In genomic region chr6:156869986-156870398, GRCh38 we compare ENCODE assay signal across 27 cellular contexts.
A peak's percentile ranks its signal among the peaks of the same experiment; 100 is the strongest.
DNase-seq lines count a peak whose midpoint lies in the region; ATAC-seq and TF ChIP-seq lines count a peak whose summit lies in the region.
"Had no signal": no experiment of that assay in that cellular context is flagged by ENCODE, and none has a peak within 500 bp of the region (broad histone marks: within the 10 kb centered on the region; RNA-seq: fewer than 3 reads in every experiment).

No MANE protein-coding gene starts in this region.

- ATAC-seq in memory B cell (ENCODE audit: low read depth) (no peak), sciatic nerve (peak; percentile 41)
- ATAC-seq: activated CD4-positive, alpha-beta T cell treated with anti-CD3 and anti-CD28 coated beads for 36 hours; activated T-cell treated with anti-CD3 and anti-CD28 coated beads, Interleukin-2, amount 50 U/mL, for 72 hours; natural killer cell had no signal

- H3K9me3 ChIP-seq in HUES64 (ENCODE audit: insufficient read depth, low read depth, low read length): no peaks in the 10 kb centered on the region
- no peaks in the 10 kb centered on the region for H3K9me3 ChIP-seq in endodermal cell (ENCODE audit: control insufficient read depth, low read length)
- H3K9me3 ChIP-seq: testis had no signal

- peak overlapping the region; percentile 63 for H3K27ac ChIP-seq in HUES64 (ENCODE audit: low read depth, low read length)
- H3K27ac ChIP-seq in endodermal cell (ENCODE audit: low read depth, low read length): peak overlapping the region; percentile 77
- H3K27ac ChIP-seq: testis had no signal

- H3K4me1 Mint-ChIP-seq in endodermal cell (peaks cover 69% of the 10 kb centered on the region), memory B cell (peaks cover 46% of the 10 kb centered on the region)
- peaks cover 74% of the 10 kb centered on the region for H3K4me1 Mint-ChIP-seq in activated T-cell treated with anti-CD3 and anti-CD28 coated beads, Interleukin-2, amount 50 U/mL, for 24 hours (ENCODE audit: low read depth)

- H3K4me1 ChIP-seq in HUES64 (ENCODE audit: insufficient read depth, low read length): peaks cover 61% of the 10 kb centered on the region
- peaks cover 24% of the 10 kb centered on the region for H3K4me1 ChIP-seq in endodermal cell (ENCODE audit: control insufficient read depth, insufficient read depth, low read length)

- H3K9me3 Mint-ChIP-seq in endodermal cell (no peaks in the 10 kb centered on the region), memory B cell (no peaks in the 10 kb centered on the region)
- no peaks in the 10 kb centered on the region for H3K9me3 Mint-ChIP-seq in activated T-cell treated with anti-CD3 and anti-CD28 coated beads, Interleukin-2, amount 50 U/mL, for 24 hours
- H3K9me3 Mint-ChIP-seq: activated T-cell treated with anti-CD3 and anti-CD28 coated beads, Interleukin-2, amount 50 U/mL, for 72 hours; natural killer cell had no signal

- intact Hi-C loops in sciatic nerve (cut with DNase I): no loop called here

- H3K4me3 ChIP-seq in HUES64 (ENCODE audit: low read length) (peak overlapping the region; percentile 34), endodermal cell (ENCODE audit: low read length) (no peak overlapping the region)
- H3K4me3 ChIP-seq: testis had no signal

- no peak for TF ChIP-seq CTCF in endodermal cell (conservative IDR thresholded peaks at IDR 0.05)

- H3K27me3 ChIP-seq in HUES64 (ENCODE audit: insufficient read depth, low read length) (no peaks in the 10 kb centered on the region), endodermal cell (ENCODE audit: control insufficient read depth, insufficient read depth, low read length, poor library complexity, severe bottlenecking) (no peaks in the 10 kb centered on the region)
- H3K27me3 ChIP-seq: testis had no signal

- H3K4me3 Mint-ChIP-seq in endodermal cell (peak overlapping the region; percentile 41), memory B cell (no peak overlapping the region)
- H3K4me3 Mint-ChIP-seq in activated T-cell treated with anti-CD3 and anti-CD28 coated beads, Interleukin-2, amount 50 U/mL, for 24 hours: no peak overlapping the region
- H3K4me3 Mint-ChIP-seq: activated CD4-positive, alpha-beta T cell treated with anti-CD3 and anti-CD28 coated beads for 36 hours; activated T-cell treated with anti-CD3 and anti-CD28 coated beads, Interleukin-2, amount 50 U/mL, for 72 hours; CD14-positive monocyte; natural killer cell had no signal

- H3K36me3 ChIP-seq in HUES64 (ENCODE audit: insufficient read depth, low read length): no peaks in the 10 kb centered on the region
- H3K36me3 ChIP-seq in endodermal cell (ENCODE audit: control insufficient read depth, insufficient read depth, low read length): no peaks in the 10 kb centered on the region

- H3K9ac ChIP-seq in HUES64 (ENCODE audit: low read depth, low read length) (peak overlapping the region; percentile 55), endodermal cell (ENCODE audit: extremely low read depth, low read length, poor library complexity, severe bottlenecking) (peak overlapping the region; percentile 28)

- H3K27ac Mint-ChIP-seq in endodermal cell: peak overlapping the region; percentile 98
- peak overlapping the region; percentile 48 for H3K27ac Mint-ChIP-seq in memory B cell
- no peak overlapping the region for H3K27ac Mint-ChIP-seq in activated T-cell treated with anti-CD3 and anti-CD28 coated beads, Interleukin-2, amount 50 U/mL, for 24 hours
- H3K27ac Mint-ChIP-seq: activated CD4-positive, alpha-beta T cell treated with anti-CD3 and anti-CD28 coated beads for 36 hours had no signal

- H3K27me3 Mint-ChIP-seq in endodermal cell (ENCODE audit: insufficient read depth) (no peaks in the 10 kb centered on the region), memory B cell (no peaks in the 10 kb centered on the region)
- H3K27me3 Mint-ChIP-seq in activated T-cell treated with anti-CD3 and anti-CD28 coated beads, Interleukin-2, amount 50 U/mL, for 24 hours: no peaks in the 10 kb centered on the region
- H3K27me3 Mint-ChIP-seq: activated CD4-positive, alpha-beta T cell treated with anti-CD3 and anti-CD28 coated beads for 36 hours had no signal

- 17% methylated on average over 13 of the region's 13 CpGs for WGBS in HUES64
- 25 to 27% methylated on average over 12 to 13 of the region's 13 CpGs for WGBS in endodermal cell (ENCODE audit: insufficient coverage in 1 of 2, insufficient read length in 1 of 2), 2 experiments

- H3K36me3 Mint-ChIP-seq in endodermal cell (ENCODE audit: low read depth) (peaks cover 3% of the 10 kb centered on the region), memory B cell (peaks cover 12% of the 10 kb centered on the region)
- peaks cover 26% of the 10 kb centered on the region for H3K36me3 Mint-ChIP-seq in activated T-cell treated with anti-CD3 and anti-CD28 coated beads, Interleukin-2, amount 50 U/mL, for 24 hours (ENCODE audit: low read depth)
- H3K36me3 Mint-ChIP-seq: natural killer cell had no signal

- peak; percentile 79 for DNase-seq in endodermal cell
- DNase-seq in memory B cell (ENCODE audit: low spot score in 2 of 2): no peak
- DNase-seq in sciatic nerve (ENCODE audit: low spot score): no peak
- DNase-seq in NCI-H2029 (lab: John Stamatoyannopoulos, UW): no peak
- DNase-seq in pons (ENCODE audit: low spot score): no peak
- no peak for DNase-seq in activated T-cell treated with anti-CD3 and anti-CD28 coated beads, Interleukin-2, amount 50 U/mL, for 24 hours
- DNase-seq in activated CD4-positive, CD25-positive, alpha-beta regulatory T cell (lab: John Stamatoyannopoulos, UW): no peak
- DNase-seq: activated CD4-positive, alpha-beta T cell treated with anti-CD3 and anti-CD28 coated beads for 36 hours; activated CD8-positive, alpha-beta memory T cell treated with anti-CD3 and anti-CD28 coated beads for 24 hours; activated naive CD4-positive, alpha-beta T cell treated with anti-CD3 and anti-CD28 coated beads, Interleukin-2, amount 50 U/mL, for 16 hours; activated T-cell treated with anti-CD3 and anti-CD28 coated beads, Interleukin-2, amount 50 U/mL, for 72 hours; central memory CD4-positive, alpha-beta T cell; erythroblast; foreskin fibroblast; Kasumi-1; natural killer cell; NCI-H1048; NCI-H1930; NCI-H345; posterior cingulate gyrus; Right ventricle myocardium superior; stimulated activated CD4-positive, alpha-beta T cell treated with anti-CD3 and anti-CD28 coated beads, Interleukin-1b, Interleukin-23, amount 100 ng/mL, for 48 hours; stimulated activated naive CD4-positive, alpha-beta T cell; SW 1271; testis had no signal
